Comparison of ENCODE assay signal across 14 cellular contexts in the genomic region with DNA sequence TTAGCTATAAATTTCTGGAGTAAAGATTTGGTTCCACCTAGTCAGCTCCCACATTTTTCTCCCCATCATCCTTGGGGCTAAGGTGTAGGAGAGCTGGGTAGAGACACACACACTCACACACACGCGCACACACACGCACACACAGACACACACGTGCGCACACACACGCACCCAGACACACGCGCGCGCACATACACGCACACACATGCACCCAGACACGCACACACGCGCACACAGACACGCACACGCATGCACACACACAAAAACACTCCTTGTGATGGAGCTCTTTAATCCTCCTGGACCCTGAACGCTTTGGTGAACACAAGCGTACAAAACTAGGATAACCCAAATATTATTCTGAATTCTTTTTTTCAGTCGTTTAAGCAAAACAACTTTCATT.
"Had no signal": no experiment of that assay in that cellular context is flagged by ENCODE, and none has a peak within 500 bp of the region (broad histone marks: within the 10 kb centered on the region; RNA-seq: fewer than 3 reads in every experiment).

No MANE protein-coding gene starts in this region.

- H3K4me3 Mint-ChIP-seq: activated CD4-positive, alpha-beta memory T cell treated with anti-CD3 and anti-CD28 coated beads, Interleukin-2, amount 10 ng/mL, durations not matched to agents 7 days and 5 days; activated naive CD4-positive, alpha-beta T cell treated with anti-CD3 and anti-CD28 coated beads, Interleukin-2, amount 10 ng/mL, durations not matched to agents 7 days and 5 days; mesothelial cell of epicardium; stimulated activated effector memory CD8-positive, alpha-beta T cell treated with anti-CD3 and anti-CD28 coated beads, Interleukin-12 subunit alpha, Interleukin-12 subunit beta, amount 100 ng/mL, for 72 hours had no signal

- H3K4me1 ChIP-seq: breast epithelium, transverse colon had no signal

- H3K27ac ChIP-seq: breast epithelium, epithelial cell of prostate, right atrium auricular region, SJSA1, transverse colon had no signal

- H3K9me3 ChIP-seq: breast epithelium, neutrophil, right atrium auricular region, SJSA1, transverse colon had no signal

- H3K36me3 ChIP-seq: breast epithelium, neutrophil, right atrium auricular region, SJSA1, transverse colon had no signal

- H3K36me3 Mint-ChIP-seq: activated naive CD4-positive, alpha-beta T cell treated with anti-CD3 and anti-CD28 coated beads, Interleukin-2, amount 10 ng/mL, durations not matched to agents 7 days and 5 days; mesothelial cell of epicardium; stimulated activated effector memory CD8-positive, alpha-beta T cell treated with anti-CD3 and anti-CD28 coated beads, Interleukin-12 subunit alpha, Interleukin-12 subunit beta, amount 100 ng/mL, for 72 hours had no signal

- H3K9me3 Mint-ChIP-seq: activated CD4-positive, alpha-beta memory T cell treated with anti-CD3 and anti-CD28 coated beads, Interleukin-2, amount 10 ng/mL, durations not matched to agents 7 days and 5 days; activated naive CD4-positive, alpha-beta T cell treated with anti-CD3 and anti-CD28 coated beads, Interleukin-2, amount 10 ng/mL, durations not matched to agents 7 days and 5 days; mesothelial cell of epicardium; stimulated activated effector memory CD8-positive, alpha-beta T cell treated with anti-CD3 and anti-CD28 coated beads, Interleukin-12 subunit alpha, Interleukin-12 subunit beta, amount 100 ng/mL, for 72 hours had no signal

- DNase-seq: activated CD4-positive, alpha-beta memory T cell treated with anti-CD3 and anti-CD28 coated beads, Interleukin-2, amount 10 ng/mL, durations not matched to agents 7 days and 5 days; activated CD4-positive, alpha-beta T cell treated with anti-CD3 and anti-CD28 coated beads for 1 hour; activated naive CD4-positive, alpha-beta T cell treated with anti-CD3 and anti-CD28 coated beads, Interleukin-2, amount 10 ng/mL, durations not matched to agents 7 days and 5 days; hippocampal formation; kidney glomerular epithelial cell; T-helper 9 cell; transverse colon had no signal

- H3K4me1 Mint-ChIP-seq: activated CD4-positive, alpha-beta memory T cell treated with anti-CD3 and anti-CD28 coated beads, Interleukin-2, amount 10 ng/mL, durations not matched to agents 7 days and 5 days; activated naive CD4-positive, alpha-beta T cell treated with anti-CD3 and anti-CD28 coated beads, Interleukin-2, amount 10 ng/mL, durations not matched to agents 7 days and 5 days had no signal

- H3K4me3 ChIP-seq: breast epithelium, right atrium auricular region, SJSA1, transverse colon had no signal

- H3K27ac Mint-ChIP-seq: activated CD4-positive, alpha-beta memory T cell treated with anti-CD3 and anti-CD28 coated beads, Interleukin-2, amount 10 ng/mL, durations not matched to agents 7 days and 5 days; activated naive CD4-positive, alpha-beta T cell treated with anti-CD3 and anti-CD28 coated beads, Interleukin-2, amount 10 ng/mL, durations not matched to agents 7 days and 5 days; stimulated activated effector memory CD8-positive, alpha-beta T cell treated with anti-CD3 and anti-CD28 coated beads, Interleukin-12 subunit alpha, Interleukin-12 subunit beta, amount 100 ng/mL, for 72 hours had no signal

- ATAC-seq: stimulated activated effector memory CD8-positive, alpha-beta T cell treated with anti-CD3 and anti-CD28 coated beads, Interleukin-12 subunit alpha, Interleukin-12 subunit beta, amount 100 ng/mL, for 72 hours had no signal
